Comparison of ENCODE assay signal across 8 cellular contexts in genomic region chrX:74534569-74535038, GRCh38.
DNase-seq lines count a peak whose midpoint lies in the region; ATAC-seq and TF ChIP-seq lines count a peak whose summit lies in the region.

No MANE protein-coding gene starts in this region.

- intact Hi-C loops in OCI-LY7 (cut with micrococcal nuclease; ENCODE audit: unreplicated experiment): no loop called here

- peak overlapping the region in 2 of 3 donors; percentile 79 to 87 for H3K27ac Mint-ChIP-seq in CD4-positive, CD25-positive, alpha-beta regulatory T cell

- H3K4me2 ChIP-seq in OCI-LY7 (ENCODE audit: low read length): no peak overlapping the region

- H3K36me3 ChIP-seq in CD4-positive, CD25-positive, alpha-beta regulatory T cell (ENCODE audit: control insufficient read depth, insufficient read depth, low read length): no peaks in the 10 kb centered on the region
- no peaks in the 10 kb centered on the region for H3K36me3 ChIP-seq in OCI-LY7 (ENCODE audit: insufficient read depth, low read length)

- no peaks in the 10 kb centered on the region for H3K27me3 ChIP-seq in CD4-positive, CD25-positive, alpha-beta regulatory T cell (ENCODE audit: control insufficient read depth, insufficient read depth, low read length)

- peaks cover 0 to 22% (median 2%) of the 10 kb centered on the region in 4 donors for H3K4me1 Mint-ChIP-seq in CD4-positive, CD25-positive, alpha-beta regulatory T cell

- H3K27ac ChIP-seq in CD4-positive, CD25-positive, alpha-beta regulatory T cell (ENCODE audit: insufficient read depth, low read length, poor library complexity, severe bottlenecking): no peak overlapping the region
- H3K27ac ChIP-seq in OCI-LY7 (ENCODE audit: low read depth, low read length, poor library complexity, severe bottlenecking): no peak overlapping the region

- peaks cover 10% of the 10 kb centered on the region for H3K4me1 ChIP-seq in CD4-positive, CD25-positive, alpha-beta regulatory T cell (ENCODE audit: control insufficient read depth, insufficient read depth, low read length, poor library complexity, severe bottlenecking)
- H3K4me1 ChIP-seq in OCI-LY7 (ENCODE audit: insufficient read depth, low read length, poor library complexity, severe bottlenecking): no peaks in the 10 kb centered on the region

- H3K9me3 ChIP-seq in CD4-positive, CD25-positive, alpha-beta regulatory T cell (ENCODE audit: control insufficient read depth in 2 of 2, low read length in 2 of 2): no peaks in the 10 kb centered on the region
- H3K9me3 ChIP-seq in OCI-LY7 (ENCODE audit: low read length): no peaks in the 10 kb centered on the region

- no peak for TF ChIP-seq CTCF in OCI-LY7 (conservative IDR thresholded peaks at IDR 0.05; ENCODE audit: low read length)

- no peaks in the 10 kb centered on the region for H3K9me2 ChIP-seq in OCI-LY7 (ENCODE audit: insufficient read depth, low read length)

- peaks cover 4% of the 10 kb centered on the region for H3K27me3 Mint-ChIP-seq in CD4-positive, CD25-positive, alpha-beta regulatory T cell

- H3K4me3 Mint-ChIP-seq in CD4-positive, CD25-positive, alpha-beta regulatory T cell: peak overlapping the region in 3 of 4 donors; percentile 22 to 73 (median 36)

- H2AFZ ChIP-seq in OCI-LY7 (ENCODE audit: low read length): peak overlapping the region; percentile 46; the same call in 1 of the 2 replicates

- no peak overlapping the region for H3K4me3 ChIP-seq in CD4-positive, CD25-positive, alpha-beta regulatory T cell (ENCODE audit: low read depth, low read length)
- H3K4me3 ChIP-seq in OCI-LY7 (ENCODE audit: low read depth, low read length, poor library complexity, severe bottlenecking): no peak overlapping the region

- H3K79me2 ChIP-seq in OCI-LY7 (ENCODE audit: insufficient read depth, low read depth, low read length): no peaks in the 10 kb centered on the region

- peaks cover 0 to 1% (median 0%) of the 10 kb centered on the region in 7 donors for H3K9me3 Mint-ChIP-seq in CD4-positive, CD25-positive, alpha-beta regulatory T cell

- CTCF ChIA-PET in OCI-LY7 (lab: Charles Lee; ENCODE audit: unreplicated experiment): interaction anchor here (0.6 kb wide), 1 partner anchor 15 kb away, joined by 3 read pairs; no protein-coding TSS in a partner anchor

- no peaks in the 10 kb centered on the region for H4K20me1 ChIP-seq in OCI-LY7 (ENCODE audit: insufficient read depth, low read length)

- BruUV-seq in OCI-LY7 (replicated peaks; lab: Mats Ljungman, UMichigan): no TSS peak

- no peak for DNase-seq in CD4-positive, CD25-positive, alpha-beta regulatory T cell
- DNase-seq in OCI-LY7 (ENCODE audit: low spot score) (no peak), kidney tubule cell (ENCODE audit: low spot score) (peak; percentile 83), SW 1271 (lab: John Stamatoyannopoulos, UW) (no peak), CD1c-positive myeloid dendritic cell (ENCODE audit: extremely low spot score) (no peak), LoVo (ENCODE audit: low spot score) (no peak), GF-D8 (lab: John Stamatoyannopoulos, UW) (no peak)

- POLR2A ChIA-PET in OCI-LY7 (lab: Charles Lee): no interaction called here

- no peaks in the 10 kb centered on the region for H3K36me3 Mint-ChIP-seq in CD4-positive, CD25-positive, alpha-beta regulatory T cell

- no peak for ATAC-seq in CD4-positive, CD25-positive, alpha-beta regulatory T cell (ENCODE audit: low read depth in 2 of 2)
- peak; percentile 30 for ATAC-seq in GM19397 (IDR thresholded peaks at IDR 0.05; ENCODE audit: unreplicated experiment)
